ENCODE assay signal across 6 cellular contexts in the genomic region with DNA sequence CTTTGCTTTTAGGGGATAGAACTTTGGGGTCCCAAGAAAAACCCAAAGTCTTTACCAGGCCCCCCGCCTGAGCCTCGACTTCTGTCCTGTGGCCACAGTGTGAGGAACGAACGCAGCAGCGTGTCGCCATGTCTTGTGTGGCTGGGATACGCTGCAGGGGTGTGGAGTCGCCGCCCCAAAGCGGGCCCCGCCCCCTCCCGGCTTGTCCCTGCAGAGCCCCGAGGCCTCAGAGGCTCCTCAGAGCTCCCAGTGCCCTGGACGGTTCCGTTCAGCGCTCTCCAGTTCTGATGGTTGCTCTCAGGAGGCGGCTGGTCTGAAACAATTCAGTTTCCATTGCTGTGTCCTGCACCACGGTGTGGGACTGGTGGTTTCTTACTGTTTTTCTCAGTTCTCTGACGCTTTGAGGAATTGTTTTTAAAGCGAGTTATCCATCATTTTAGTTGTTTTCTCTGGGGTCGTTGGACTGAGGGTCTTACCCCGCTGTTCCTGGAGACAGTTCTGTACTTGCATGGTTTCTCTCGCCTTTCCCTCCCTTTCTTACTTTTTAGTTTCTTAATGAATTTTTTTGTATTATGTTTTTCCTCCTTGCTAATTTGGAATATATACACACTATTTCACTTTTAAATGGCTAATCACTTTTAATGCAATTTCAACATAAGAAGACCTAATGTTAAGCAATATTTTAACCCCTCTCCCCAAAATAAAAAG.
DNase-seq lines count a peak whose midpoint lies in the region; FAIRE-seq and TF ChIP-seq lines count a peak whose summit lies in the region.

No MANE protein-coding gene starts in this region.

- FAIRE-seq in D721Med (lab: Jason Lieb, UNC): no peak

- peak overlapping the region; percentile 88 for H3K27ac ChIP-seq in VCaP

- DNase-seq in D721Med (ENCODE audit: insufficient read length, low spot score) (peak; percentile 80), epithelial cell of esophagus (ENCODE audit: low read depth) (peak; percentile 66), NCI-H2107 treated with DMSO at 0.1 percent for 48 hours (lab: John Stamatoyannopoulos, UW; ENCODE audit: unreplicated experiment) (no peak), HAP-1 (ENCODE audit: low spot score in 2 of 2) (no peak)
- DNase-seq in stimulated activated CD4-positive, alpha-beta T cell treated with anti-CD3 and anti-CD28 coated beads, Interleukin-15, amount 100 ng/mL, for 24 hours: peak; percentile 89

- H3K9me3 ChIP-seq in HAP-1: no peaks in the 10 kb centered on the region

- H3K4me1 ChIP-seq in HAP-1: peaks cover 6% of the 10 kb centered on the region

- no peaks in the 10 kb centered on the region for H3K36me3 ChIP-seq in HAP-1 (replicated peaks)

- peak overlapping the region; percentile 25 for H3K4me3 ChIP-seq in epithelial cell of esophagus (ENCODE audit: low read length)
- H3K4me3 ChIP-seq in HAP-1: no peak overlapping the region

- in situ Hi-C loops in HAP-1 (cut with MboI; ENCODE audit: low sequenced_read_pairs): no loop called here

- H3K27me3 ChIP-seq in HAP-1 (ENCODE audit: low read depth): no peaks in the 10 kb centered on the region

- TF ChIP-seq CTCF in D721Med (IDR thresholded peaks at IDR 0.05; ENCODE audit: insufficient read depth, missing control alignments) (no peak), VCaP (conservative IDR thresholded peaks at IDR 0.05) (no peak), epithelial cell of esophagus (IDR thresholded peaks at IDR 0.05; ENCODE audit: insufficient read depth, low read depth, low read length, missing control alignments) (no peak)

Comparison
In these comparisons a context has a peak if more than half of its experiments do, and no peak if none do; other contexts are left out.
1. DNase-seq: peak in D721Med (single experiment), epithelial cell of esophagus (single experiment) and stimulated activated CD4-positive, alpha-beta T cell treated with anti-CD3 and anti-CD28 coated beads, Interleukin-15, amount 100 ng/mL, for 24 hours (single experiment); none in NCI-H2107 treated with DMSO at 0.1 percent for 48 hours (single experiment) and HAP-1 (0 of 2).